Comparison of ENCODE assay signal across 8 cellular contexts in the genomic region with DNA sequence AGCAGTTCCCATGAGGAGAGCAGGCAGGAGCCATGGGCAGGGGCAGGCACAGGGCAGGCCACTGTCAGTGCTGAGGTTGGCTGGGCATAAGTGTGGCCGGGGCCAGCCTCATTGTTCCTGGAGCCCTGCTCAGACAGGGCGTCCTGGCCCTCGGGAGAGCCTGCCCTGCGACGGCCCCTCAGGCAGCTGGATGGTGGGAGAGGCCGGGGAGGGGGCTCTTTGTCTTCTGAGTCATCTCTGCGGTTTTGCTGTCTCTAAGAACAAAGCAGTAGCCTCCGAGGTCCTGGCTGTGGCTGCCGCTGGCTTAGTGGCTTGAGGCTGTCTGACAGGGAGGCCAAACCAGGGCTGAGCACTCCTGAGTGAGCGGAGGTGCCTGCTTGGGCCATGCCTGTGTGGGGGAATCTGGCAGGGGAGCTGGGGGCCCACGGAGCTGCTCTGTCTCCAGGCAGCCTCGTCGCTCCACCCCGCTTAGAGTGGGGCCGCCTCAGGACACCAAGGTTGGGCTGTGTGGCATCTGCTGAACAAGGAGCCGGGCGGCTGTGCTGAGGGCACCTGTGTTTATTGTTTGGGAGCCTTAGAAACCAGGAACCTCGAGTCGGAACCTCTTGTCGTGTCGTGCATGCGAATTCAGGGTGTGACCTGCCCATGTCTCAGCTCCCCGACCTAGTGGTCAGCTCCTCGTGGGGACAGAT.
DNase-seq lines count a peak whose midpoint lies in the region; ATAC-seq, FAIRE-seq and TF ChIP-seq lines count a peak whose summit lies in the region.
"Not testable (repeated sequence)": the region's sequence is repeated elsewhere in the genome, so short reads cannot be mapped to it uniquely, and the experiment has no call there.

No MANE protein-coding gene starts in this region.

- H3K27me3 Mint-ChIP-seq in neural crest cell (ENCODE audit: low read depth): not testable (repeated sequence)

- ATAC-seq in GM12878: peak; percentile 4; the same call in 2 of the 3 replicates

- H3K4me3 Mint-ChIP-seq in neural crest cell: not testable (repeated sequence)

- whole genome bisulfite sequencing in GM12878 (ENCODE audit: insufficient coverage, insufficient replicate concordance, low lambda C conversion rate, missing lambda C conversion rate): 79% methylated on average over 5 of the region's 24 CpGs

- TF ChIP-seq POLR2A in GM12878 (IDR thresholded peaks at IDR 0.05; ENCODE audit: low read depth, low read length): not testable (repeated sequence)

- TF ChIP-seq RAD21 in GM12878 (IDR thresholded peaks at IDR 0.05; ENCODE audit: insufficient read depth, low read depth, low read length): not testable (repeated sequence)

- FAIRE-seq in GM12878 (lab: Jason Lieb, UNC); kidney (lab: Jason Lieb, UNC): not testable (repeated sequence)

- H3K4me1 ChIP-seq in Karpas-422 (ENCODE audit: low read length); SJCRH30; GM12878 (ENCODE audit: control insufficient read depth, insufficient read depth, low read length); kidney (ENCODE audit: control insufficient read depth in 1 of 2, insufficient read depth in 1 of 2, low read depth in 1 of 2, low read length in 2 of 2): not testable (repeated sequence)

- SMC1A ChIA-PET in GM12878 (lab: Charles Lee; ENCODE audit: uncharacterized antibody, unreplicated experiment): not testable (repeated sequence)

- H3K4me2 ChIP-seq in Karpas-422 (ENCODE audit: low read depth, low read length, poor library complexity, severe bottlenecking); GM12878 (ENCODE audit: control insufficient read depth, insufficient read depth): not testable (repeated sequence)

- H4K20me1 ChIP-seq in Karpas-422 (ENCODE audit: insufficient read depth, low read depth, low read length); GM12878 (ENCODE audit: control insufficient read depth, insufficient read depth): not testable (repeated sequence)

- RAD21 ChIA-PET in GM12878 (lab: Charles Lee; ENCODE audit: unreplicated experiment): not testable (repeated sequence)

- intact Hi-C loops in GM12878 (cut with micrococcal nuclease; ENCODE audit: unreplicated experiment); kidney (cut with DNase I): not testable (repeated sequence)

- not testable (repeated sequence) for TF ChIP-seq EP300 in GM12878 (IDR thresholded peaks at IDR 0.05; ENCODE audit: borderline replicate concordance in 1 of 2, control insufficient read depth in 1 of 2, low read depth in 2 of 2, low read length in 2 of 2)

- in situ Hi-C loops in Caki2 (cut with HindIII; ENCODE audit: low pct_unique_long_range_greater_than_20kb, low sequenced_read_pairs); GM12878 (cut with MboI): not testable (repeated sequence)

- H3K4me3 ChIP-seq in Karpas-422 (ENCODE audit: low read length); SJCRH30; GM12878; fibroblast of pulmonary artery (replicated peaks; ENCODE audit: low read depth, low read length); kidney (ENCODE audit: low read length in 2 of 2): not testable (repeated sequence)

- H3K36me3 Mint-ChIP-seq in neural crest cell (ENCODE audit: low read depth): not testable (repeated sequence)

- H3K9me3 ChIP-seq in Karpas-422 (ENCODE audit: low read length); SJCRH30 (replicated peaks); GM12878 (replicated peaks; ENCODE audit: control insufficient read depth, insufficient read depth, low read length); kidney (ENCODE audit: control insufficient read depth in 1 of 2, low read length in 2 of 2): not testable (repeated sequence)

- not testable (repeated sequence) for H3K79me2 ChIP-seq in Karpas-422 (ENCODE audit: low read length); GM12878 (ENCODE audit: control insufficient read depth, insufficient read depth, low read length)

- not testable (repeated sequence) for H3K27ac Mint-ChIP-seq in neural crest cell (ENCODE audit: unreplicated experiment)

- not testable (repeated sequence) for H3K4me1 Mint-ChIP-seq in neural crest cell

- not testable (repeated sequence) for H3K9me3 Mint-ChIP-seq in neural crest cell

- DNase-seq in Caki2 (ENCODE audit: low read depth): peak; percentile 0
- DNase-seq in Karpas-422: peak; percentile 7
- peak; percentile 68 to 78 for DNase-seq in SJCRH30
- DNase-seq in GM12878 (ENCODE audit: low read depth, low spot score): not testable (repeated sequence)
- DNase-seq in fibroblast of pulmonary artery (ENCODE audit: low read depth): peak; percentile 4
- peak; percentile 48 for DNase-seq in kidney
- DNase-seq in neural crest cell (ENCODE audit: low read depth, low spot score): peak; percentile 13
- DNase-seq in smooth muscle cell of the brain vasculature (ENCODE audit: low read depth, low spot score): peak; percentile 0

- H3K9ac ChIP-seq in Karpas-422 (ENCODE audit: low read length); GM12878 (ENCODE audit: control insufficient read depth, insufficient read depth, low read length); kidney (ENCODE audit: low read length in 2 of 2): not testable (repeated sequence)

- not testable (repeated sequence) for BruUV-seq in GM12878 (replicated peaks; lab: Mats Ljungman, UMichigan)

- TF ChIP-seq CTCF in GM12878 (IDR thresholded peaks at IDR 0.05 in 2 of 3, conservative IDR thresholded peaks at IDR 0.05 in 1 of 3; ENCODE audit: control insufficient read depth in 2 of 3, extremely low read depth in 1 of 3, insufficient read depth in 1 of 3, low read depth in 3 of 3, low read length in 3 of 3); fibroblast of pulmonary artery (IDR thresholded peaks at IDR 0.05; ENCODE audit: low read length, missing control alignments); kidney (IDR thresholded peaks at IDR 0.05; ENCODE audit: borderline replicate concordance, extremely low read depth, insufficient read depth); neural crest cell (conservative IDR thresholded peaks at IDR 0.05): not testable (repeated sequence)

- POLR2A ChIA-PET in GM12878 (lab: Charles Lee): not testable (repeated sequence)

- H3K36me3 ChIP-seq in Karpas-422 (ENCODE audit: insufficient read depth, low read length); SJCRH30; GM12878 (ENCODE audit: control insufficient read depth in 2 of 2, insufficient read depth in 2 of 2, low read length in 1 of 2); kidney (ENCODE audit: control insufficient read depth in 1 of 2, insufficient read depth in 2 of 2, low read length in 2 of 2): not testable (repeated sequence)

- CTCF ChIA-PET in GM12878 (lab: Yijun Ruan, JAX): not testable (repeated sequence)

- H3K9me2 ChIP-seq in Karpas-422 (replicated peaks; ENCODE audit: insufficient read depth, low read length): not testable (repeated sequence)

- not testable (repeated sequence) for H2AFZ ChIP-seq in Karpas-422 (ENCODE audit: low read length); GM12878 (ENCODE audit: control insufficient read depth, low read depth, low read length)

- not testable (repeated sequence) for H3K27ac ChIP-seq in Karpas-422 (ENCODE audit: low read length); SJCRH30; GM12878 (ENCODE audit: control insufficient read depth, insufficient read depth); kidney (ENCODE audit: low read depth in 2 of 2, low read length in 2 of 2)

- H3K27me3 ChIP-seq in Karpas-422 (ENCODE audit: low read length); SJCRH30; GM12878 (replicated peaks in 1 of 2; ENCODE audit: control insufficient read depth in 2 of 2, insufficient read depth in 2 of 2, low read length in 1 of 2): not testable (repeated sequence)
